Comparison of ENCODE assay signal across 8 cellular contexts in the genomic region with DNA sequence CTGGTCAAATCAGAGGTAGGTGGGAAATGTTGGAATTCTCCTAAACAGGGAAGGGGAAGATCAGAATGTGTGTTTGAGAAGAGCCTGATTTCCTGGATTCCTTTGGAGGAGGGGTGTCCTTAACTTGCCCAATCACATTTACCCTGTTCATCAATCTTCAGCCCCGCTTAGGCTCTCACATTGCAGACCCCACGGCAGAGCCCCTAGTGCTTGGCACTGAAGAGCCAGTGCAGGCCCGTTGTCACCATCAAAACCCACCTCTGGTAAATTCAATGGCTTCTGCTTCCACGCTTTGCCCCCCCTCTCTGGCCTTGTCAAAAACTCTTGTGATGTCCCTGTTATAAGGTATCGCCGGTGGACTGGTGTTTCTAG. TPM values are rescaled to one million over a fixed set of nuclear protein-coding genes. Genes with fewer than 3 reads are reported as not detected.
DNase-seq lines count a peak whose midpoint lies in the region; ATAC-seq, FAIRE-seq and TF ChIP-seq lines count a peak whose summit lies in the region.

No MANE protein-coding gene starts in this region.

- peak overlapping the region; percentile 89 for H3K4me2 ChIP-seq in GM12878 (ENCODE audit: control insufficient read depth, insufficient read depth)

- H3K9me3 Mint-ChIP-seq in mesothelial cell of epicardium: peaks cover 7% of the 10 kb centered on the region

- peak in 1 of 5 donors; percentile 4 for DNase-seq in heart left ventricle
- DNase-seq in left cardiac atrium: no peak
- DNase-seq in GM12878 (ENCODE audit: low read depth, low spot score): no peak
- no peak for DNase-seq in mesothelial cell of epicardium (ENCODE audit: low spot score in 2 of 2, unreplicated experiment in 2 of 2)
- no peak for DNase-seq in upper lobe of right lung
- DNase-seq in EL: no peak
- DNase-seq in COR-L47 (lab: John Stamatoyannopoulos, UW): no peak

- intact Hi-C loops in heart left ventricle (cut with DNase I): loop anchor here in 8 of 10 donors (2.0 to 10.0 kb wide), 6 partner anchors 35 to 70 kb away; no protein-coding TSS in a partner anchor
- intact Hi-C loops in left cardiac atrium (cut with DNase I): loop anchor here (5.0 to 10.0 kb wide), 3 partner anchors 53 to 60 kb away; no protein-coding TSS in a partner anchor
- intact Hi-C loops in GM12878 (cut with micrococcal nuclease; ENCODE audit: unreplicated experiment): loop anchor here (2.0 kb wide), 2 partner anchors 51 to 71 kb away; no protein-coding TSS in a partner anchor
- intact Hi-C loops in upper lobe of right lung (cut with DNase I): no loop called here

- CTCF ChIA-PET in GM12878 (lab: Yijun Ruan, JAX): interaction anchor here (0.7 to 2.1 kb wide), 5 partner anchors 31 to 72 kb away, joined by 3 to 7 read pairs (median 4); no protein-coding TSS in a partner anchor

- H3K4me1 ChIP-seq in heart left ventricle (peaks cover 0 to 64% (median 29%) of the 10 kb centered on the region in 12 donors), GM12878 (ENCODE audit: control insufficient read depth, insufficient read depth, low read length) (peaks cover 13% of the 10 kb centered on the region), upper lobe of right lung (peaks cover 13% of the 10 kb centered on the region)

- POLR2A ChIA-PET in GM12878 (lab: Charles Lee): interaction anchor here (1.2 to 1.5 kb wide), 2 partner anchors 27 to 53 kb away, joined by 6 read pairs; no protein-coding TSS in a partner anchor

- H3K9me3 ChIP-seq in heart left ventricle: no peaks in the 10 kb centered on the region
- H3K9me3 ChIP-seq in GM12878 (replicated peaks; ENCODE audit: control insufficient read depth, insufficient read depth, low read length): no peaks in the 10 kb centered on the region; the same call in 2 of the 3 replicates
- H3K9me3 ChIP-seq in upper lobe of right lung: no peaks in the 10 kb centered on the region

- H2AFZ ChIP-seq in GM12878 (ENCODE audit: control insufficient read depth, low read depth, low read length): no peak overlapping the region

- TF ChIP-seq EP300 in GM12878 (IDR thresholded peaks at IDR 0.05; ENCODE audit: borderline replicate concordance in 1 of 2, control insufficient read depth in 1 of 2, low read depth in 2 of 2, low read length in 2 of 2): no peak

- H3K36me3 ChIP-seq in heart left ventricle (peaks cover 0 to 46% (median 0%) of the 10 kb centered on the region in 9 donors), GM12878 (ENCODE audit: control insufficient read depth in 2 of 2, insufficient read depth in 2 of 2, low read length in 1 of 2) (peaks cover 3 to 11% of the 10 kb centered on the region in 2 experiments; a peak in 2 of 4 replicates), upper lobe of right lung (peaks cover 4% of the 10 kb centered on the region)

- peaks cover 70% of the 10 kb centered on the region for H3K79me2 ChIP-seq in GM12878 (ENCODE audit: control insufficient read depth, insufficient read depth, low read length)

- peaks cover 18% of the 10 kb centered on the region for H3K36me3 Mint-ChIP-seq in mesothelial cell of epicardium

- peak overlapping the region; percentile 88 for H3K9ac ChIP-seq in GM12878 (ENCODE audit: control insufficient read depth, insufficient read depth, low read length)

- no peak for TF ChIP-seq CTCF in heart left ventricle (IDR thresholded peaks at IDR 0.05)
- no peak for TF ChIP-seq CTCF in GM12878 (IDR thresholded peaks at IDR 0.05 in 2 of 3, conservative IDR thresholded peaks at IDR 0.05 in 1 of 3; ENCODE audit: control insufficient read depth in 2 of 3, extremely low read depth in 1 of 3, insufficient read depth in 1 of 3, low read depth in 3 of 3, low read length in 3 of 3)
- no peak for TF ChIP-seq CTCF in mesothelial cell of epicardium (IDR thresholded peaks at IDR 0.05; ENCODE audit: unreplicated experiment)
- no peak for TF ChIP-seq CTCF in upper lobe of right lung (IDR thresholded peaks at IDR 0.05)

- ATAC-seq in heart left ventricle (no peak), left cardiac atrium (no peak), GM12878 (no peak), upper lobe of right lung (no peak), HG02623 (IDR thresholded peaks at IDR 0.05; ENCODE audit: unreplicated experiment) (no peak)

- H3K4me3 ChIP-seq in heart left ventricle (peak overlapping the region in 4 of 12 donors; percentile 83 to 95 (median 92)), GM12878 (peak overlapping the region; percentile 75), upper lobe of right lung (peak overlapping the region; percentile 74)

- no TSS peak for BruUV-seq in GM12878 (replicated peaks; lab: Mats Ljungman, UMichigan)

- H3K27me3 Mint-ChIP-seq in mesothelial cell of epicardium (ENCODE audit: low read depth): no peaks in the 10 kb centered on the region

- H4K20me1 ChIP-seq in GM12878 (ENCODE audit: control insufficient read depth, insufficient read depth): 0 out of 2 replicates have a peak, but pooled peaks cover 3% of the 10 kb centered on the region

- H3K4me1 Mint-ChIP-seq in mesothelial cell of epicardium: peaks cover 32% of the 10 kb centered on the region

- RAD21 ChIA-PET in GM12878 (lab: Charles Lee; ENCODE audit: unreplicated experiment): interaction anchor here (1.3 to 1.9 kb wide), 3 partner anchors 51 to 72 kb away, joined by 6 to 17 read pairs (median 11); no protein-coding TSS in a partner anchor

- SMC1A ChIA-PET in GM12878 (lab: Charles Lee; ENCODE audit: uncharacterized antibody, unreplicated experiment): interaction anchor here (1.1 to 2.4 kb wide), 4 partner anchors 12 to 54 kb away, joined by 3 to 13 read pairs (median 8); no protein-coding TSS in a partner anchor

- no peak for TF ChIP-seq POLR2A in heart left ventricle (IDR thresholded peaks at IDR 0.05)
- no peak for TF ChIP-seq POLR2A in GM12878 (IDR thresholded peaks at IDR 0.05; ENCODE audit: low read depth, low read length)

- H3K4me3 Mint-ChIP-seq in mesothelial cell of epicardium: peak overlapping the region; percentile 71

- H3K27ac Mint-ChIP-seq in mesothelial cell of epicardium: peak overlapping the region; percentile 94

- in situ Hi-C loops in GM12878 (cut with MboI): no loop called here

- H3K27ac ChIP-seq in heart left ventricle: peak overlapping the region in 8 of 12 donors; percentile 33 to 96 (median 92)
- peak overlapping the region; percentile 85; the same call in 1 of the 2 replicates for H3K27ac ChIP-seq in GM12878 (ENCODE audit: control insufficient read depth, insufficient read depth)
- peak overlapping the region; percentile 88 for H3K27ac ChIP-seq in upper lobe of right lung

- FAIRE-seq in GM12878 (lab: Jason Lieb, UNC): no peak

- TF ChIP-seq RAD21 in GM12878 (IDR thresholded peaks at IDR 0.05; ENCODE audit: insufficient read depth, low read depth, low read length): no peak

- 70 to 80% (median 77%) methylated on average over 6 of the region's 6 CpGs for WGBS in heart left ventricle, 4 donors
- 82% methylated on average over 6 of the region's 6 CpGs for WGBS in GM12878 (ENCODE audit: insufficient coverage, insufficient replicate concordance, low lambda C conversion rate, missing lambda C conversion rate)

- H3K27me3 ChIP-seq in heart left ventricle (no peaks in the 10 kb centered on the region), GM12878 (replicated peaks in 1 of 2; ENCODE audit: control insufficient read depth in 2 of 2, insufficient read depth in 2 of 2, low read length in 1 of 2) (no peaks in the 10 kb centered on the region), upper lobe of right lung (no peaks in the 10 kb centered on the region)

TF ChIP-seq in GM12878, 131 proteins besides CTCF, POLR2A, EP300 and RAD21:
- 0 out of 2 replicates have a peak, but pooled peaks have one; percentile 13 for TF ChIP-seq MLLT1 (IDR thresholded peaks at IDR 0.05)
- 0 out of 2 replicates have a peak, but pooled peaks have one; percentile 2 for TF ChIP-seq IKZF1 (conservative IDR thresholded peaks at IDR 0.05)
- no peak for TF ChIP-seq MYB (IDR thresholded peaks at IDR 0.05; ENCODE audit: borderline replicate concordance, low read depth, low read length)

RNA-seq across cellular contexts. Expression of gene AGPAT3, which starts 2.3 kb away (rescaled TPM):
- total RNA-seq in heart left ventricle (10 to 100 TPM; 48.7 to 86.0 (median 65.5) TPM), left cardiac atrium (10 to 100 TPM; 65.1 to 69.4 TPM), GM12878 (2014; rRNA removed) (46.9 and 47.8 TPM in 2 replicates), GM12878 (2014; rRNA removed; fragmentation: Illumina TruSeq; extraction: Trizol) (26.1 and 28.2 TPM in 2 replicates), GM12878 (2021) (89.5 and 110 TPM in 2 replicates), mesothelial cell of epicardium (69.6 to 71.0 TPM (median 71.0 TPM) in 3 replicates), upper lobe of right lung (86.0 TPM)
- polyA plus RNA-seq in heart left ventricle (10 to 100 TPM; 26.6 to 51.3 TPM), GM12878 (2011; rRNA removed) (27.6 and 47.8 TPM in 2 replicates), GM12878 (2014; fragmentation: Illumina TruSeq; extraction: Trizol) (19.0 and 28.7 TPM in 2 replicates), GM12878 (2014; fragmentation: Nextera tagmentation; extraction: Ambion mirVana) (1 to 10 TPM; 1.2 to 3.7 TPM), GM12878 (2014; rRNA removed) (50.0 and 53.6 TPM in 2 replicates), GM12878 (2016; fragmentation: Nextera tagmentation; extraction: Ambion mirVana) (10 to 100 TPM; 17.5 to 33.0 TPM)
- total RNA-seq in GM12878 (2013; cell fraction: nucleolus; rRNA removed): 212 and 233 TPM in 2 replicates
- polyA plus RNA-seq in GM12878 (2011; ENCODE audit: low read depth): 17.3 TPM
- polyA plus RNA-seq in GM12878 (2011; cell fraction: cytosol; rRNA removed): 59.2 and 60.5 TPM in 2 replicates
- 80.2 and 83.8 TPM in 2 replicates for polyA plus RNA-seq in GM12878 (2011; cell fraction: nucleus; rRNA removed)
- polyA plus RNA-seq in GM12878 (2012): 36.8 and 49.6 TPM in 2 replicates
- 62.2 and 76.5 TPM in 2 replicates for polyA minus RNA-seq in GM12878 (2011; rRNA and poly(A)+ RNA removed)
- 24.3 and 30.6 TPM in 2 replicates for polyA minus RNA-seq in GM12878 (2011; cell fraction: cytosol; rRNA and poly(A)+ RNA removed)
- polyA minus RNA-seq in GM12878 (2011; cell fraction: nucleus; rRNA and poly(A)+ RNA removed): 23.3 and 43.3 TPM in 2 replicates
